8 cellular contexts compared by ENCODE assay signal in genomic region chr13:44273991-44274810, GRCh38.
DNase-seq lines count a peak whose midpoint lies in the region; ATAC-seq and TF ChIP-seq lines count a peak whose summit lies in the region.

No MANE protein-coding gene starts in this region.

- intact Hi-C loops in heart right ventricle (cut with DNase I) = loop anchor here in 1 of 10 donors (5.0 kb wide), 1 partner anchor 33 kb away; no protein-coding TSS in a partner anchor

- H3K9me3 ChIP-seq in heart right ventricle = no peaks in the 10 kb centered on the region

- TF ChIP-seq CTCF in heart right ventricle (IDR thresholded peaks at IDR 0.05) = no peak

- H3K36me3 ChIP-seq in heart right ventricle = no peaks in the 10 kb centered on the region

- ATAC-seq in GM21367 (IDR thresholded peaks at IDR 0.05; ENCODE audit: unreplicated experiment) = peak; percentile 83
- peak in 7 of 8 donors; percentile 62 to 87 (median 79) for ATAC-seq in heart right ventricle
- peak; percentile 97 for ATAC-seq in stimulated activated effector memory CD8-positive, alpha-beta T cell treated with anti-CD3 and anti-CD28 coated beads, Interleukin-12 subunit alpha, Interleukin-12 subunit beta, amount 100 ng/mL, for 72 hours

- peaks cover 8 to 67% (median 56%) of the 10 kb centered on the region in 9 donors for H3K4me1 ChIP-seq in heart right ventricle

- no peaks in the 10 kb centered on the region for H3K36me3 Mint-ChIP-seq in stimulated activated effector memory CD8-positive, alpha-beta T cell treated with anti-CD3 and anti-CD28 coated beads, Interleukin-12 subunit alpha, Interleukin-12 subunit beta, amount 100 ng/mL, for 72 hours

- H3K4me3 Mint-ChIP-seq in stimulated activated effector memory CD8-positive, alpha-beta T cell treated with anti-CD3 and anti-CD28 coated beads, Interleukin-12 subunit alpha, Interleukin-12 subunit beta, amount 100 ng/mL, for 72 hours = peak overlapping the region; percentile 49

- no peaks in the 10 kb centered on the region for H3K27me3 ChIP-seq in heart right ventricle

- DNase-seq in EH (ENCODE audit: low read depth) (peak; percentile 65), HT1080 (ENCODE audit: low read depth) (peak; percentile 60), heart right ventricle (no peak), glomerular visceral epithelial cell (ENCODE audit: extremely low spot score) (no peak)
- DNase-seq in activated T-cell treated with anti-CD3 and anti-CD28 coated beads, Interleukin-2, amount 50 U/mL, for 48 hours = peak; percentile 31 to 37
- DNase-seq in stimulated activated effector memory CD8-positive, alpha-beta T cell treated with anti-CD3 and anti-CD28 coated beads, Interleukin-12 subunit alpha, Interleukin-12 subunit beta, amount 100 ng/mL, for 72 hours (ENCODE audit: low spot score in 2 of 2) = peak in 1 of 2 donors; percentile 54
- DNase-seq in NK-92 treated with Interleukin-12 subunit alpha and Interleukin-12 subunit beta, amount 100 ng/mL, for 24 hours (lab: John Stamatoyannopoulos, UW) = no peak

- H3K9me3 Mint-ChIP-seq in stimulated activated effector memory CD8-positive, alpha-beta T cell treated with anti-CD3 and anti-CD28 coated beads, Interleukin-12 subunit alpha, Interleukin-12 subunit beta, amount 100 ng/mL, for 72 hours = no peaks in the 10 kb centered on the region

- peak overlapping the region; percentile 68 for H3K27ac Mint-ChIP-seq in stimulated activated effector memory CD8-positive, alpha-beta T cell treated with anti-CD3 and anti-CD28 coated beads, Interleukin-12 subunit alpha, Interleukin-12 subunit beta, amount 100 ng/mL, for 72 hours

- peak overlapping the region in 5 of 10 donors; percentile 0 to 21 (median 9) for H3K4me3 ChIP-seq in heart right ventricle

- peak overlapping the region; percentile 36 to 86 (median 77) for H3K27ac ChIP-seq in heart right ventricle

- H3K4me1 Mint-ChIP-seq in stimulated activated effector memory CD8-positive, alpha-beta T cell treated with anti-CD3 and anti-CD28 coated beads, Interleukin-12 subunit alpha, Interleukin-12 subunit beta, amount 100 ng/mL, for 72 hours = peaks cover 24% of the 10 kb centered on the region

- 62 to 77% methylated on average over 6 of the region's 6 CpGs for WGBS in heart right ventricle, 2 donors

Comparison
In these comparisons a context has a peak if more than half of its experiments do, and no peak if none do; other contexts are left out.
1. DNase-seq: peak in EH (single experiment), HT1080 (single experiment) and activated T-cell treated with anti-CD3 and anti-CD28 coated beads, Interleukin-2, amount 50 U/mL, for 48 hours (2 of 2); none in heart right ventricle (0 of 2), NK-92 treated with Interleukin-12 subunit alpha and Interleukin-12 subunit beta, amount 100 ng/mL, for 24 hours (single experiment) and glomerular visceral epithelial cell (single experiment).
2. Peak in every context shown above with its lines, with median percentiles within 50 percentile points of each other: ATAC-seq.